1 cellular context compared by ENCODE assay signal in the genomic region with DNA sequence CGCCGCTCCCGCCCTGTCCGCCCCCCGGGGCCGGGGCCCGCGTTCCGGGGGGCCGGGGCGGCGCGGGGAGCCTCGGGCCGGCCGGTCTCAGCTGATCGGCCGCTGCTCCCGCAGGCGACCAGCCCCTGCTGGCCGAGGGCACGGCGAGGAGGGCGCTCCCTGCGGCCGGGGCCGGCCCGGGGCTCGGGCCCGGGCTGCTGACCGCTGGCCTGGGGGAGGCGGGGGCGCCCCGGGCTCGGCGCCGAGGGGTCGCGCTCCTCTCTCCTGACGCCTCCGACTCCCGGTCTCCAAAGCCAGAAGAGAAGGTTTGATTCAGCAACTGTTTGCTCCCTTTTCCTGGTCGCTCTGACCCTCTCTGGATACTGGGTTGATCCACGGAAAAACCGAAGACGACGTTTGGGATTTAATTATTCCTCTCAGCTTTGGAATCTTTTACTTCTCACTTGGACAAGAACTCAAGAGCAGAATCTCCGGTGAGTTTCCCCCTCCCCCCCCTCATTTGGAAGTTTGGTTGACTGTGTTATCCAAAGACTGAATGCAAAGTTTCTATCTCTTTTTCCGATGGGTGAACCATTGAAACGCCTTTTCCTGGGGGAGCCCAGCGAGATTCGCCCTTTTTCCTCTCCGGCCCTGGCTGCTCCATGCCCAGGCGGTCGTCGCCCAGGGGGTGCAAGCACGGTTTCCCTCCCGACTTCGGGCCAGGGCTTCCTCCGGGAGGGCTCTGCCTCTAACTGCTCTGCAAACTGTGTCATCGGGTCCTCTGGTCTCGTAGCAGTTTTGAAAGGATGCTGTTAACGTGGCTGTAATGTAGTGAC.
TF ChIP-seq lines count a peak whose summit lies in the region.

No MANE protein-coding gene starts in this region.

TF ChIP-seq in WTC11, 78 proteins besides CTCF, POLR2A, EP300 and RAD21 (continued from another document):
- TF ChIP-seq ZBTB43 (CRISPR knock-in tag; IDR thresholded peaks at IDR 0.05): no peak
- TF ChIP-seq RELA (CRISPR knock-in tag; IDR thresholded peaks at IDR 0.05; ENCODE audit: borderline replicate concordance): no peak
- no peak for TF ChIP-seq SMAD3 (CRISPR knock-in tag; IDR thresholded peaks at IDR 0.05; ENCODE audit: borderline replicate concordance)
- no peak for TF ChIP-seq NR2C2 (CRISPR knock-in tag; IDR thresholded peaks at IDR 0.05)
- TF ChIP-seq CREM (CRISPR knock-in tag; IDR thresholded peaks at IDR 0.05): no peak
- TF ChIP-seq, protein P1, sequence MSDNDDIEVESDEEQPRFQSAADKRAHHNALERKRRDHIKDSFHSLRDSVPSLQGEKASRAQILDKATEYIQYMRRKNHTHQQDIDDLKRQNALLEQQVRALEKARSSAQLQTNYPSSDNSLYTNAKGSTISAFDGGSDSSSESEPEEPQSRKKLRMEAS (CRISPR knock-in tag; IDR thresholded peaks at IDR 0.05): no peak
- no peak for TF ChIP-seq ZNF396 (CRISPR knock-in tag; IDR thresholded peaks at IDR 0.05; ENCODE audit: borderline replicate concordance)
- TF ChIP-seq, protein P2, sequence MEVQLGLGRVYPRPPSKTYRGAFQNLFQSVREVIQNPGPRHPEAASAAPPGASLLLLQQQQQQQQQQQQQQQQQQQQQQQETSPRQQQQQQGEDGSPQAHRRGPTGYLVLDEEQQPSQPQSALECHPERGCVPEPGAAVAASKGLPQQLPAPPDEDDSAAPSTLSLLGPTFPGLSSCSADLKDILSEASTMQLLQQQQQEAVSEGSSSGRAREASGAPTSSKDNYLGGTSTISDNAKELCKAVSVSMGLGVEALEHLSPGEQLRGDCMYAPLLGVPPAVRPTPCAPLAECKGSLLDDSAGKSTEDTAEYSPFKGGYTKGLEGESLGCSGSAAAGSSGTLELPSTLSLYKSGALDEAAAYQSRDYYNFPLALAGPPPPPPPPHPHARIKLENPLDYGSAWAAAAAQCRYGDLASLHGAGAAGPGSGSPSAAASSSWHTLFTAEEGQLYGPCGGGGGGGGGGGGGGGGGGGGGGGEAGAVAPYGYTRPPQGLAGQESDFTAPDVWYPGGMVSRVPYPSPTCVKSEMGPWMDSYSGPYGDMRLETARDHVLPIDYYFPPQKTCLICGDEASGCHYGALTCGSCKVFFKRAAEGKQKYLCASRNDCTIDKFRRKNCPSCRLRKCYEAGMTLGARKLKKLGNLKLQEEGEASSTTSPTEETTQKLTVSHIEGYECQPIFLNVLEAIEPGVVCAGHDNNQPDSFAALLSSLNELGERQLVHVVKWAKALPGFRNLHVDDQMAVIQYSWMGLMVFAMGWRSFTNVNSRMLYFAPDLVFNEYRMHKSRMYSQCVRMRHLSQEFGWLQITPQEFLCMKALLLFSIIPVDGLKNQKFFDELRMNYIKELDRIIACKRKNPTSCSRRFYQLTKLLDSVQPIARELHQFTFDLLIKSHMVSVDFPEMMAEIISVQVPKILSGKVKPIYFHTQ (CRISPR knock-in tag; IDR thresholded peaks at IDR 0.05): no peak
- no peak for TF ChIP-seq CBFB (CRISPR knock-in tag; IDR thresholded peaks at IDR 0.05; ENCODE audit: low read depth)
- TF ChIP-seq MYBL2 (CRISPR knock-in tag; IDR thresholded peaks at IDR 0.05): no peak
